18 cellular contexts compared by ENCODE assay signal in genomic region chr12:109389146-109389545, GRCh38. TPM values are rescaled to one million over a fixed set of nuclear protein-coding genes. Genes with fewer than 3 reads are reported as not detected.
DNase-seq lines count a peak whose midpoint lies in the region; ATAC-seq and TF ChIP-seq lines count a peak whose summit lies in the region.
"Had no signal": no experiment of that assay in that cellular context is flagged by ENCODE, and none has a peak within 500 bp of the region (broad histone marks: within the 10 kb centered on the region; RNA-seq: fewer than 3 reads in every experiment).

No MANE protein-coding gene starts in this region.

- H3K27ac ChIP-seq in GM23248 (no peak overlapping the region), Panc1 (ENCODE audit: low read length) (no peak overlapping the region)
- H3K27ac ChIP-seq: 22Rv1, transverse colon had no signal

- H3K36me3 ChIP-seq in GM23248 (ENCODE audit: low read depth): no peaks in the 10 kb centered on the region
- no peaks in the 10 kb centered on the region for H3K36me3 ChIP-seq in Panc1 (ENCODE audit: control insufficient read depth, insufficient read depth, low read length)
- H3K36me3 ChIP-seq: transverse colon had no signal

- no peaks in the 10 kb centered on the region for H3K27me3 ChIP-seq in GM23248 (replicated peaks; ENCODE audit: insufficient read depth)
- peaks cover 2% of the 10 kb centered on the region for H3K27me3 ChIP-seq in Panc1 (ENCODE audit: control insufficient read depth, insufficient read depth, low read length)
- H3K27me3 ChIP-seq: transverse colon had no signal

- H3K4me1 ChIP-seq in GM23248 (ENCODE audit: insufficient read depth) (no peaks in the 10 kb centered on the region), Panc1 (ENCODE audit: control insufficient read depth, insufficient read depth, low read length) (no peaks in the 10 kb centered on the region)

- ATAC-seq in Panc1: peak; percentile 41; the same call in 1 of the 2 replicates

- H3K9me3 ChIP-seq in GM23248 (ENCODE audit: low read depth) (no peaks in the 10 kb centered on the region), Panc1 (ENCODE audit: control insufficient read depth, insufficient read depth, low read depth, low read length) (no peaks in the 10 kb centered on the region)
- H3K9me3 ChIP-seq: transverse colon had no signal

- H3F3A ChIP-seq in GM23248 (ENCODE audit: insufficient read depth): no peaks in the 10 kb centered on the region

- CTCF ChIA-PET in Panc1 (lab: Charles Lee): interaction anchor here (0.6 to 1.2 kb wide), 3 partner anchors 39 to 85 kb away, joined by 3 to 11 read pairs (median 8); no protein-coding TSS in a partner anchor

- H3K4me2 ChIP-seq in GM23248 (ENCODE audit: unreplicated experiment): no peak overlapping the region

- no peaks in the 10 kb centered on the region for H4K20me1 ChIP-seq in GM23248 (ENCODE audit: insufficient read depth)

- BruUV-seq in Panc1 (replicated peaks; lab: Mats Ljungman, UMichigan): no TSS peak

- no peak overlapping the region for H3K4me3 ChIP-seq in GM23248
- no peak overlapping the region for H3K4me3 ChIP-seq in Panc1 (ENCODE audit: low read depth in 2 of 2, low read length in 2 of 2)
- H3K4me3 ChIP-seq: transverse colon had no signal

- H3K9ac ChIP-seq in GM23248: no peak overlapping the region

- no peaks in the 10 kb centered on the region for H3K9me2 ChIP-seq in GM23248 (ENCODE audit: insufficient read depth)

- in situ Hi-C loops in GM23248 (cut with MboI) (loop anchor here (10.0 kb wide), 2 partner anchors 124 to 274 kb away; partner anchors contain the start of gene ACACB), Panc1 (cut with HindIII; ENCODE audit: low pct_unique_long_range_greater_than_20kb, low sequenced_read_pairs) (no loop called here), GM13977 (cut with MboI; ENCODE audit: low pct_unique_long_range_greater_than_20kb, low sequenced_read_pairs, unreplicated experiment) (loop anchor here (10.0 to 25.0 kb wide), 2 partner anchors 124 to 277 kb away; partner anchors contain the start of gene ACACB)

- no peak for TF ChIP-seq CTCF in Panc1 (IDR thresholded peaks at IDR 0.05)
- no peak for TF ChIP-seq CTCF in GM13977 (IDR thresholded peaks at IDR 0.05; ENCODE audit: extremely low read depth, insufficient read depth, missing control alignments)

- no peaks in the 10 kb centered on the region for H3K79me2 ChIP-seq in GM23248 (ENCODE audit: insufficient read depth)

- H2AFZ ChIP-seq in GM23248: no peak overlapping the region

- DNase-seq in DMS53 (lab: John Stamatoyannopoulos, UW) (peak; percentile 29), DMS53 treated with DMSO at 0.1 percent for 48 hours (lab: John Stamatoyannopoulos, UW; ENCODE audit: unreplicated experiment) (no peak), GM23248 (peak; percentile 4), Panc1 (ENCODE audit: low read depth, low spot score) (no peak), germinal center (ENCODE audit: low spot score) (peak; percentile 5), NCI-H526 treated with DMSO at 0.1 percent for 48 hours (lab: John Stamatoyannopoulos, UW) (no peak), AML-193 (lab: John Stamatoyannopoulos, UW) (no peak), GM13977 (ENCODE audit: low spot score) (no peak)
- DNase-seq: activated CD4-positive, CD25-positive, alpha-beta regulatory T cell treated with anti-CD3 and anti-CD28 coated beads, Interleukin-2, amount 50 U/mL, for 72 hours; effector memory CD4-positive, alpha-beta T cell; foreskin fibroblast; islet precursor cell; NCI-H1048; NCI-H510A treated with DMSO at 0.1 percent for 48 hours; posterior cingulate gyrus; stimulated activated CD4-positive, alpha-beta T cell treated with anti-CD3 and anti-CD28 coated beads, Interleukin-12 subunit alpha, Interleukin-12 subunit beta, amount 100 ng/mL, for 4 hours; transverse colon had no signal

- 53 to 61% methylated on average over 4 of the region's 4 CpGs for WGBS in GM23248 (ENCODE audit: low coverage in 1 of 2, low lambda C conversion rate in 2 of 2, missing lambda C conversion rate in 2 of 2), 2 experiments

- intact Hi-C loops in Panc1 (cut with micrococcal nuclease; ENCODE audit: unreplicated experiment): loop anchor here (5.0 kb wide), 1 partner anchor 277 kb away; no protein-coding TSS in a partner anchor

- POLR2A ChIA-PET in Panc1 (lab: Charles Lee): interaction anchor here (0.5 to 0.6 kb wide), 2 partner anchors 277 to 365 kb away, joined by 3 to 10 read pairs; no protein-coding TSS in a partner anchor

RNA-seq across cellular contexts. Expression of gene MYO1H, which starts 41.4 kb away (rescaled TPM):
- not detected in 2 replicates for total RNA-seq in GM23248 (2014; rRNA removed; shearing (Covaris generic))
- not detected in 2 replicates for polyA plus RNA-seq in GM23248 (2016; fragmentation: Nextera tagmentation; extraction: Ambion mirVana)
- total RNA-seq in Panc1 (2021; ENCODE audit: unreplicated experiment): not detected
- polyA plus RNA-seq in Panc1 (2012; ENCODE audit: insufficient read length): 0.18 TPM
- total RNA-seq: transverse colon had no signal

Comparison
In these comparisons a context has a peak if more than half of its experiments do, and no peak if none do; other contexts are left out.
1. DNase-seq: peak in DMS53 (single experiment), GM23248 (single experiment) and germinal center (single experiment); none in DMS53 treated with DMSO at 0.1 percent for 48 hours (single experiment), Panc1 (single experiment), NCI-H526 treated with DMSO at 0.1 percent for 48 hours (single experiment), AML-193 (0 of 2) and GM13977 (single experiment).